In the genomic region with DNA sequence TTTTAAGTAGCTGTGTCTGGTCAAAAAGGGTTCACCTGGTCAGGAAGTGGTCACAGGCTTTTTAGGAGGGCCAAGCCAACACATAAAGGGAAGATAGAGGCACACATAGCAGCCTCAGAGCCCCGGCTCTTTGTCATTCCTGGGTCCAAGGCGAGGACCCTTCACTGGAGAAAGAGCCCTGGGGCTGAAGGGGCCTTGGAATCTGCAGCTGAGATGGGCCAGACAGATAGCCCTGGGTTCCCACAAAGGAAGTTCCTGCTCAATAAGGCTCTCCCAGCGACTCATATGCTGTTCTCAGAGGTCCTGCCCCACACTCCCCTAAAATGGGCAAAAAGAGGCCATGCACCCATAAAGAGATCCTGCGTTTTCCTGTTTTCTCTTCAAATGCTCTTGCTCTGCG, we compare ENCODE assay signal across 22 cellular contexts.
DNase-seq lines count a peak whose midpoint lies in the region; ATAC-seq lines count a peak whose summit lies in the region.
"Had no signal": no experiment of that assay in that cellular context is flagged by ENCODE, and none has a peak within 500 bp of the region (broad histone marks: within the 10 kb centered on the region; RNA-seq: fewer than 3 reads in every experiment).

No MANE protein-coding gene starts in this region.

- H3K4me1 ChIP-seq in neuronal stem cell (ENCODE audit: control insufficient read depth in 2 of 2, insufficient read depth in 1 of 2, low read depth in 1 of 2, low read length in 2 of 2) = no peaks in the 10 kb centered on the region
- H3K4me1 ChIP-seq: A549 had no signal

- H2AK5ac ChIP-seq in neuronal stem cell (ENCODE audit: low read depth, low read length) = no peak overlapping the region

- no peak overlapping the region for H2BK12ac ChIP-seq in neuronal stem cell (ENCODE audit: low read length)

- DNase-seq in activated naive CD4-positive, alpha-beta T cell treated with anti-CD3 and anti-CD28 coated beads, Interleukin-2, amount 10 ng/mL, durations not matched to agents 7 days and 5 days = no peak
- peak; percentile 47 for DNase-seq in EH (ENCODE audit: low read depth)
- DNase-seq in activated CD8-positive, alpha-beta T cell treated with anti-CD3 and anti-CD28 coated beads, Interleukin-2, amount 10 ng/mL, durations not matched to agents 7 days and 5 days = no peak
- DNase-seq in neuronal stem cell (ENCODE audit: low spot score) = no peak
- DNase-seq in activated CD4-positive, alpha-beta memory T cell treated with anti-CD3 and anti-CD28 coated beads, Interleukin-2, amount 10 ng/mL, durations not matched to agents 7 days and 5 days = no peak
- DNase-seq in GM03348 (ENCODE audit: low spot score) = no peak
- DNase-seq: Calu3, DMS53, MV-4-11, NCI-H1417, NCI-H2029 treated with DMSO at 0.1 percent for 48 hours, NCI-H510A, NCI-H774, PC-9 had no signal

- H3K27me3 ChIP-seq in neuronal stem cell (ENCODE audit: control insufficient read depth in 3 of 3, insufficient read depth in 3 of 3, low read depth in 1 of 3, low read length in 3 of 3) = no peaks in the 10 kb centered on the region
- H3K27me3 ChIP-seq: SJSA1 had no signal

- no peaks in the 10 kb centered on the region for H3K9me3 ChIP-seq in neuronal stem cell (replicated peaks in 1 of 2; ENCODE audit: control insufficient read depth in 2 of 2, insufficient read depth in 1 of 2, low read depth in 1 of 2, low read length in 2 of 2)
- H3K9me3 ChIP-seq: A549 had no signal

- H3K4me3 Mint-ChIP-seq in activated naive CD4-positive, alpha-beta T cell treated with anti-CD3 and anti-CD28 coated beads, Interleukin-2, amount 50 U/mL, for 24 hours = peak overlapping the region; percentile 64
- H3K4me3 Mint-ChIP-seq in activated naive CD4-positive, alpha-beta T cell treated with anti-CD3 and anti-CD28 coated beads, Interleukin-2, amount 10 ng/mL, durations not matched to agents 7 days and 5 days = no peak overlapping the region
- no peak overlapping the region for H3K4me3 Mint-ChIP-seq in activated CD8-positive, alpha-beta T cell treated with anti-CD3 and anti-CD28 coated beads, Interleukin-2, amount 10 ng/mL, durations not matched to agents 7 days and 5 days
- no peak overlapping the region for H3K4me3 Mint-ChIP-seq in activated CD4-positive, alpha-beta memory T cell treated with anti-CD3 and anti-CD28 coated beads, Interleukin-2, amount 10 ng/mL, durations not matched to agents 7 days and 5 days
- H3K4me3 Mint-ChIP-seq: CD14-positive monocyte, GM23338 had no signal

- H4K8ac ChIP-seq in neuronal stem cell (ENCODE audit: low read depth, low read length) = no peak overlapping the region

- POLR2A ChIA-PET in activated CD8-positive, alpha-beta T cell treated with anti-CD3 and anti-CD28 coated beads, Interleukin-2, amount 10 ng/mL, durations not matched to agents 7 days and 5 days (lab: Charles Lee) = no interaction called here
- POLR2A ChIA-PET in activated CD4-positive, alpha-beta memory T cell treated with anti-CD3 and anti-CD28 coated beads, Interleukin-2, amount 10 ng/mL, durations not matched to agents 7 days and 5 days (lab: Charles Lee) = no interaction called here

- peak overlapping the region; percentile 40 for H3K18ac ChIP-seq in neuronal stem cell (ENCODE audit: low read length)

- no peaks in the 10 kb centered on the region for H3K36me3 Mint-ChIP-seq in activated naive CD4-positive, alpha-beta T cell treated with anti-CD3 and anti-CD28 coated beads, Interleukin-2, amount 50 U/mL, for 24 hours
- H3K36me3 Mint-ChIP-seq in activated naive CD4-positive, alpha-beta T cell treated with anti-CD3 and anti-CD28 coated beads, Interleukin-2, amount 10 ng/mL, durations not matched to agents 7 days and 5 days = no peaks in the 10 kb centered on the region
- H3K36me3 Mint-ChIP-seq in activated CD8-positive, alpha-beta T cell treated with anti-CD3 and anti-CD28 coated beads, Interleukin-2, amount 10 ng/mL, durations not matched to agents 7 days and 5 days (ENCODE audit: low read depth) = no peaks in the 10 kb centered on the region
- no peaks in the 10 kb centered on the region for H3K36me3 Mint-ChIP-seq in activated CD4-positive, alpha-beta memory T cell treated with anti-CD3 and anti-CD28 coated beads, Interleukin-2, amount 10 ng/mL, durations not matched to agents 7 days and 5 days (ENCODE audit: low read depth)
- H3K36me3 Mint-ChIP-seq: CD14-positive monocyte had no signal

- WGBS in neuronal stem cell (ENCODE audit: extremely low coverage in 2 of 2, insufficient read length in 2 of 2, insufficient replicate concordance in 1 of 2), 2 donors = no CpG with 5 or more reads among the region's 5 CpGs

- H2BK5ac ChIP-seq in neuronal stem cell (ENCODE audit: low read length) = no peak overlapping the region

- H3K27me3 Mint-ChIP-seq in activated naive CD4-positive, alpha-beta T cell treated with anti-CD3 and anti-CD28 coated beads, Interleukin-2, amount 50 U/mL, for 24 hours = peaks cover 9% of the 10 kb centered on the region
- peaks cover 68% of the 10 kb centered on the region for H3K27me3 Mint-ChIP-seq in activated naive CD4-positive, alpha-beta T cell treated with anti-CD3 and anti-CD28 coated beads, Interleukin-2, amount 10 ng/mL, durations not matched to agents 7 days and 5 days
- H3K27me3 Mint-ChIP-seq in activated CD8-positive, alpha-beta T cell treated with anti-CD3 and anti-CD28 coated beads, Interleukin-2, amount 10 ng/mL, durations not matched to agents 7 days and 5 days (ENCODE audit: low read depth) = peaks cover 9% of the 10 kb centered on the region
- H3K27me3 Mint-ChIP-seq in activated CD4-positive, alpha-beta memory T cell treated with anti-CD3 and anti-CD28 coated beads, Interleukin-2, amount 10 ng/mL, durations not matched to agents 7 days and 5 days = peaks cover 21% of the 10 kb centered on the region

- H3K9ac ChIP-seq in neuronal stem cell (ENCODE audit: low read depth, low read length, poor library complexity) = no peak overlapping the region

- no peak overlapping the region for H3K4me3 ChIP-seq in neuronal stem cell (ENCODE audit: low read length in 2 of 2)
- H3K4me3 ChIP-seq: A549, GM12878, GM23338, PC-9, SJSA1 had no signal

- H3K9me3 Mint-ChIP-seq in activated naive CD4-positive, alpha-beta T cell treated with anti-CD3 and anti-CD28 coated beads, Interleukin-2, amount 50 U/mL, for 24 hours = peaks cover 8% of the 10 kb centered on the region
- no peaks in the 10 kb centered on the region for H3K9me3 Mint-ChIP-seq in activated naive CD4-positive, alpha-beta T cell treated with anti-CD3 and anti-CD28 coated beads, Interleukin-2, amount 10 ng/mL, durations not matched to agents 7 days and 5 days
- no peaks in the 10 kb centered on the region for H3K9me3 Mint-ChIP-seq in activated CD8-positive, alpha-beta T cell treated with anti-CD3 and anti-CD28 coated beads, Interleukin-2, amount 10 ng/mL, durations not matched to agents 7 days and 5 days (ENCODE audit: insufficient read depth)
- no peaks in the 10 kb centered on the region for H3K9me3 Mint-ChIP-seq in activated CD4-positive, alpha-beta memory T cell treated with anti-CD3 and anti-CD28 coated beads, Interleukin-2, amount 10 ng/mL, durations not matched to agents 7 days and 5 days

- no peak overlapping the region for H3K27ac ChIP-seq in neuronal stem cell (replicated peaks; ENCODE audit: low read length)
- H3K27ac ChIP-seq: A549, PC-9, SJSA1 had no signal

- ATAC-seq in activated CD8-positive, alpha-beta T cell treated with anti-CD3 and anti-CD28 coated beads, Interleukin-2, amount 10 ng/mL, durations not matched to agents 7 days and 5 days = peak; percentile 18
- no peak for ATAC-seq in GM21447 (IDR thresholded peaks at IDR 0.05; ENCODE audit: unreplicated experiment)
- ATAC-seq: A549, GM12878, GM23338, HCT116 had no signal

- no peaks in the 10 kb centered on the region for H3K36me3 ChIP-seq in neuronal stem cell (replicated peaks in 1 of 2; ENCODE audit: control insufficient read depth in 2 of 2, insufficient read depth in 2 of 2, low read length in 2 of 2)
- H3K36me3 ChIP-seq: SJSA1 had no signal

- CTCF ChIA-PET in activated naive CD4-positive, alpha-beta T cell treated with anti-CD3 and anti-CD28 coated beads, Interleukin-2, amount 10 ng/mL, durations not matched to agents 7 days and 5 days (lab: Charles Lee) = no interaction called here
- CTCF ChIA-PET in activated CD8-positive, alpha-beta T cell treated with anti-CD3 and anti-CD28 coated beads, Interleukin-2, amount 10 ng/mL, durations not matched to agents 7 days and 5 days (lab: Charles Lee) = no interaction called here
- CTCF ChIA-PET in activated CD4-positive, alpha-beta memory T cell treated with anti-CD3 and anti-CD28 coated beads, Interleukin-2, amount 10 ng/mL, durations not matched to agents 7 days and 5 days (lab: Charles Lee) = no interaction called here

- no peak overlapping the region for H3K14ac ChIP-seq in neuronal stem cell (ENCODE audit: low read length)

- no peak overlapping the region for H2AFZ ChIP-seq in neuronal stem cell (ENCODE audit: low read length)
- H2AFZ ChIP-seq: GM23338, PC-9 had no signal

- no peaks in the 10 kb centered on the region for H3K79me1 ChIP-seq in neuronal stem cell (ENCODE audit: low read depth, low read length)

- no peak overlapping the region for H4K91ac ChIP-seq in neuronal stem cell (ENCODE audit: low read depth, low read length, poor library complexity)

- H3K4me1 Mint-ChIP-seq in activated naive CD4-positive, alpha-beta T cell treated with anti-CD3 and anti-CD28 coated beads, Interleukin-2, amount 50 U/mL, for 24 hours = peaks cover 36% of the 10 kb centered on the region
- H3K4me1 Mint-ChIP-seq in activated naive CD4-positive, alpha-beta T cell treated with anti-CD3 and anti-CD28 coated beads, Interleukin-2, amount 10 ng/mL, durations not matched to agents 7 days and 5 days = peaks cover 21% of the 10 kb centered on the region
- H3K4me1 Mint-ChIP-seq in activated CD8-positive, alpha-beta T cell treated with anti-CD3 and anti-CD28 coated beads, Interleukin-2, amount 10 ng/mL, durations not matched to agents 7 days and 5 days (ENCODE audit: low read depth) = peaks cover 18% of the 10 kb centered on the region
- peaks cover 10% of the 10 kb centered on the region for H3K4me1 Mint-ChIP-seq in activated CD4-positive, alpha-beta memory T cell treated with anti-CD3 and anti-CD28 coated beads, Interleukin-2, amount 10 ng/mL, durations not matched to agents 7 days and 5 days
- H3K4me1 Mint-ChIP-seq: CD14-positive monocyte, GM23338 had no signal

- H3K27ac Mint-ChIP-seq in activated naive CD4-positive, alpha-beta T cell treated with anti-CD3 and anti-CD28 coated beads, Interleukin-2, amount 50 U/mL, for 24 hours = peak overlapping the region; percentile 84
- no peak overlapping the region for H3K27ac Mint-ChIP-seq in activated naive CD4-positive, alpha-beta T cell treated with anti-CD3 and anti-CD28 coated beads, Interleukin-2, amount 10 ng/mL, durations not matched to agents 7 days and 5 days
- H3K27ac Mint-ChIP-seq in activated CD8-positive, alpha-beta T cell treated with anti-CD3 and anti-CD28 coated beads, Interleukin-2, amount 10 ng/mL, durations not matched to agents 7 days and 5 days = no peak overlapping the region
- no peak overlapping the region for H3K27ac Mint-ChIP-seq in activated CD4-positive, alpha-beta memory T cell treated with anti-CD3 and anti-CD28 coated beads, Interleukin-2, amount 10 ng/mL, durations not matched to agents 7 days and 5 days
- H3K27ac Mint-ChIP-seq: CD14-positive monocyte, GM23338 had no signal

- H2BK120ac ChIP-seq in neuronal stem cell (ENCODE audit: low read depth, low read length) = no peak overlapping the region

- no peak overlapping the region for H3K4me2 ChIP-seq in neuronal stem cell (ENCODE audit: insufficient read depth, low read length, poor library complexity, severe bottlenecking)
- H3K4me2 ChIP-seq: A549, GM23338, PC-9 had no signal

- H3K4ac ChIP-seq in neuronal stem cell (ENCODE audit: low read length) = no peak overlapping the region

- peak overlapping the region; percentile 30 for H2BK15ac ChIP-seq in neuronal stem cell (ENCODE audit: low read length)

- H3K23ac ChIP-seq in neuronal stem cell (ENCODE audit: low read depth, low read length, poor library complexity) = no peak overlapping the region
